24 cellular contexts compared by ENCODE assay signal in the genomic region with DNA sequence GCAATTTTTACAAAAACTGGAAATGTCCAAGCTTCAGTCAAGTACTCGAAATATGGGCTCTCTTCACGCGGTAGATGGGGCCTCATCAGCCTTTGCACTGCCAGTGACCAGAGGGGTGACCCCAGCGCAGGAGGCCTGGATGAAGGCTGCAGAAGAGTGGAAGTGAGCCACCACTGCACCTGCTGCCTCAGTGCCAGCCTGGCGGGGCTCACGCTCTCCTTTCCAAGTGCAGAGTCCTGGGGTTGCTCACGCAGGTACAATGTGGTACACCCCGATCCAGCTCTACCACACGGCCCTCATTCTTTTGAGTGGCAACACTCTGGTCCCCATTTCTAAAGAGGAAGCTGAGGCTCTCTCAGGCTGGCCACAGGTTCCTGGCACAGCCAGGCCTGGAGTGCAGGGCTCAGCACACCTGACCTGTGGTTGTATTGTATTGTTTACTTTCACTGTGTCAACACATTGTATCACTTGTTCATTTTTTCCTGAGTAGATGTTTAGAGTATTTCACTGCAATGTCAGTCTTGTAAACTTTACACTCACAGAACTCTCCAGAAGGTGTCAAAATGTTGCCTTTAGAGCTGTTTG.
DNase-seq lines count a peak whose midpoint lies in the region; ATAC-seq, FAIRE-seq and TF ChIP-seq lines count a peak whose summit lies in the region.
"Had no signal": no experiment of that assay in that cellular context is flagged by ENCODE, and none has a peak within 500 bp of the region (broad histone marks: within the 10 kb centered on the region; RNA-seq: fewer than 3 reads in every experiment).

No MANE protein-coding gene starts in this region.

- no peaks in the 10 kb centered on the region for H3K36me3 ChIP-seq in HepG2 (replicated peaks in 1 of 2; ENCODE audit: control insufficient read depth in 1 of 2, insufficient read depth in 2 of 2, low read length in 2 of 2)
- H3K36me3 ChIP-seq: BE2C; BLaER1 treated with 17β-estradiol and CSF1 and Interleukin-3, amounts not matched to agents 10 nM and 100 nM had no signal

- H3K4me3 ChIP-seq in HepG2 (replicated peaks in 1 of 3; ENCODE audit: insufficient read depth in 1 of 3, low read depth in 2 of 3, low read length in 3 of 3): no peak overlapping the region
- H3K4me3 ChIP-seq: A549; BLaER1 treated with 17β-estradiol and CSF1 and Interleukin-3, amounts not matched to agents 10 nM and 100 nM; GM23248 had no signal

- TF ChIP-seq POLR2A in HepG2 (IDR thresholded peaks at IDR 0.05; ENCODE audit: insufficient read depth in 1 of 2, low read depth in 2 of 2, low read length in 2 of 2): no peak

- no peak overlapping the region for H3K9ac ChIP-seq in HepG2 (ENCODE audit: insufficient read depth, low read depth, low read length)
- H3K9ac ChIP-seq: BLaER1 treated with 17β-estradiol and CSF1 and Interleukin-3, amounts not matched to agents 10 nM and 100 nM; GM23248 had no signal

- peaks cover 7 to 65% of the 10 kb centered on the region in 2 experiments for H3K27me3 ChIP-seq in HepG2 (ENCODE audit: control insufficient read depth in 1 of 2, insufficient read depth in 2 of 2, low read length in 2 of 2)
- H3K27me3 ChIP-seq: BLaER1 treated with 17β-estradiol and CSF1 and Interleukin-3, amounts not matched to agents 10 nM and 100 nM had no signal

- no peaks in the 10 kb centered on the region for H3K4me1 ChIP-seq in HepG2 (ENCODE audit: insufficient read depth, low read length)
- H3K4me1 ChIP-seq: A549, BE2C, Caco-2 had no signal

- in situ Hi-C loops in HepG2 (cut with HindIII; ENCODE audit: extremely low pct_ligation_motif_present, low pct_unique_long_range_greater_than_20kb): no loop called here

- no peak overlapping the region for H2AFZ ChIP-seq in HepG2 (ENCODE audit: low read length)
- H2AFZ ChIP-seq: GM23248 had no signal

- 28% methylated on average over 2 of the region's 9 CpGs for WGBS in HepG2 (ENCODE audit: low lambda C conversion rate)

- no TSS peak for BruUV-seq in HepG2 (replicated peaks; lab: Mats Ljungman, UMichigan)

- H3K9me3 ChIP-seq in HepG2 (ENCODE audit: low read length): peaks cover 3% of the 10 kb centered on the region; the same call in 1 of the 2 replicates
- H3K9me3 ChIP-seq: A549 had no signal

- H3K79me2 ChIP-seq in HepG2 (ENCODE audit: insufficient read depth, low read length): no peaks in the 10 kb centered on the region

- TF ChIP-seq EP300 in HepG2 (IDR thresholded peaks at IDR 0.05; ENCODE audit: low read depth in 2 of 2, low read length in 2 of 2) (no peak), HepG2 (CRISPR knock-in tag; IDR thresholded peaks at IDR 0.05; ENCODE audit: borderline replicate concordance) (no peak)

- DNase-seq in NCI-H2029 (lab: John Stamatoyannopoulos, UW): peak; percentile 50
- no peak for DNase-seq in NCI-H2029 treated with DMSO at 0.1 percent for 48 hours (lab: John Stamatoyannopoulos, UW)
- peak; percentile 79 for DNase-seq in COLO668 (lab: John Stamatoyannopoulos, UW; ENCODE audit: unreplicated experiment)
- peak; percentile 94 for DNase-seq in NCI-H774 (lab: John Stamatoyannopoulos, UW)
- no peak for DNase-seq in HepG2 (ENCODE audit: low spot score)
- DNase-seq in COR-L47 (lab: John Stamatoyannopoulos, UW): no peak
- DNase-seq in activated CD4-positive, alpha-beta T cell treated with anti-CD3 and anti-CD28 coated beads for 48 hours: no peak
- no peak for DNase-seq in activated naive CD4-positive, alpha-beta T cell treated with anti-CD3 and anti-CD28 coated beads, Interleukin-2, amount 50 U/mL, for 16 hours
- DNase-seq: 8988T; ACHN; AML-193; BE2C; Caco-2; CD4-positive, alpha-beta T cell; CD8-positive, alpha-beta memory T cell; DMS53; DMS79 treated with DMSO at 0.1 percent for 48 hours; GF-D8; GM23248; HCEC 1CT had no signal

- no peak for FAIRE-seq in HepG2 (lab: Jason Lieb, UNC)
- FAIRE-seq: A549, GM19239, H1 had no signal

- TF ChIP-seq RAD21 in HepG2 (CRISPR knock-in tag; IDR thresholded peaks at IDR 0.05): no peak

- POLR2A ChIA-PET in HepG2 (lab: Yijun Ruan, JAX): no interaction called here

- H4K20me1 ChIP-seq in HepG2 (ENCODE audit: insufficient read depth, low read length): no peaks in the 10 kb centered on the region
- H4K20me1 ChIP-seq: BLaER1 treated with 17β-estradiol and CSF1 and Interleukin-3, amounts not matched to agents 10 nM and 100 nM had no signal

- no peak for TF ChIP-seq CTCF in HepG2 (CRISPR knock-in tag; IDR thresholded peaks at IDR 0.05)

- CTCF ChIA-PET in HepG2 (lab: Yijun Ruan, JAX; ENCODE audit: low intra/inter-chr PET ratio, low total read pairs): no interaction called here

- no peak overlapping the region for H3K4me2 ChIP-seq in HepG2 (ENCODE audit: low read depth, low read length)
- H3K4me2 ChIP-seq: A549 had no signal

- intact Hi-C loops in HepG2 (cut with micrococcal nuclease; ENCODE audit: unreplicated experiment): no loop called here

- ATAC-seq in HepG2: no peak
- ATAC-seq: A549 had no signal

- no peak overlapping the region for H3K27ac ChIP-seq in HepG2 (ENCODE audit: extremely low read length, insufficient read depth, low read length)
- H3K27ac ChIP-seq: A549; BLaER1 treated with 17β-estradiol and CSF1 and Interleukin-3, amounts not matched to agents 10 nM and 100 nM; GM23248 had no signal

TF ChIP-seq in HepG2, 621 proteins besides CTCF, POLR2A, EP300 and RAD21:
- TF ChIP-seq, protein P1, sequence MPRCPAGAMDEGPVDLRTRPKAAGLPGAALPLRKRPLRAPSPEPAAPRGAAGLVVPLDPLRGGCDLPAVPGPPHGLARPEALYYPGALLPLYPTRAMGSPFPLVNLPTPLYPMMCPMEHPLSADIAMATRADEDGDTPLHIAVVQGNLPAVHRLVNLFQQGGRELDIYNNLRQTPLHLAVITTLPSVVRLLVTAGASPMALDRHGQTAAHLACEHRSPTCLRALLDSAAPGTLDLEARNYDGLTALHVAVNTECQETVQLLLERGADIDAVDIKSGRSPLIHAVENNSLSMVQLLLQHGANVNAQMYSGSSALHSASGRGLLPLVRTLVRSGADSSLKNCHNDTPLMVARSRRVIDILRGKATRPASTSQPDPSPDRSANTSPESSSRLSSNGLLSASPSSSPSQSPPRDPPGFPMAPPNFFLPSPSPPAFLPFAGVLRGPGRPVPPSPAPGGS (CRISPR knock-in tag; IDR thresholded peaks at IDR 0.05): no peak
- no peak for TF ChIP-seq RBM22 (optimal IDR thresholded peaks at IDR 0.05; ENCODE audit: low read length)
- peak; percentile 95 for TF ChIP-seq ZNF331 (CRISPR knock-in tag; IDR thresholded peaks at IDR 0.05)
- TF ChIP-seq ZBTB20 (CRISPR knock-in tag; IDR thresholded peaks at IDR 0.05; ENCODE audit: borderline replicate concordance, low read depth): no peak
- no peak for TF ChIP-seq BRD4 (CRISPR knock-in tag; IDR thresholded peaks at IDR 0.05)
- TF ChIP-seq CC2D1A (CRISPR knock-in tag; IDR thresholded peaks at IDR 0.05): no peak
TF ChIP-seq in HepG2: peak in this region for 1.

Comparison
In these comparisons a context has a peak if more than half of its experiments do, and no peak if none do; other contexts are left out.
1. DNase-seq: peak in NCI-H2029 (single experiment), COLO668 (single experiment) and NCI-H774 (single experiment); none in NCI-H2029 treated with DMSO at 0.1 percent for 48 hours (single experiment), HepG2 (single experiment), COR-L47 (single experiment), activated CD4-positive, alpha-beta T cell treated with anti-CD3 and anti-CD28 coated beads for 48 hours (single experiment) and activated naive CD4-positive, alpha-beta T cell treated with anti-CD3 and anti-CD28 coated beads, Interleukin-2, amount 50 U/mL, for 16 hours (single experiment).